Comparison of ENCODE assay signal across 12 cellular contexts in genomic region chr17:79220201-79220714, GRCh38.
A peak's percentile ranks its signal among the peaks of the same experiment; 100 is the strongest.
DNase-seq lines count a peak whose midpoint lies in the region; TF ChIP-seq lines count a peak whose summit lies in the region.
"Had no signal": no experiment of that assay in that cellular context is flagged by ENCODE, and none has a peak within 500 bp of the region (broad histone marks: within the 10 kb centered on the region; RNA-seq: fewer than 3 reads in every experiment).

No MANE protein-coding gene starts in this region.

- H3K9me3 Mint-ChIP-seq in activated naive CD4-positive, alpha-beta T cell treated with anti-CD3 and anti-CD28 coated beads for 36 hours = no peaks in the 10 kb centered on the region

- CTCF ChIA-PET in activated naive CD4-positive, alpha-beta T cell treated with anti-CD3 and anti-CD28 coated beads for 36 hours (lab: Charles Lee) = no interaction called here

- H3K27ac Mint-ChIP-seq in activated naive CD4-positive, alpha-beta T cell treated with anti-CD3 and anti-CD28 coated beads for 36 hours = no peak overlapping the region

- no peaks in the 10 kb centered on the region for H3K36me3 Mint-ChIP-seq in activated naive CD4-positive, alpha-beta T cell treated with anti-CD3 and anti-CD28 coated beads for 36 hours (ENCODE audit: low read depth)

- H3K9me3 ChIP-seq in WERI-Rb-1 (ENCODE audit: severe bottlenecking) (no peaks in the 10 kb centered on the region), iPS DF 6.9 (ENCODE audit: control insufficient read depth, insufficient read depth, low read length) (no peaks in the 10 kb centered on the region), smooth muscle cell (replicated peaks; ENCODE audit: low read depth) (no peaks in the 10 kb centered on the region), right atrium auricular region (no peaks in the 10 kb centered on the region)
- H3K9me3 ChIP-seq: esophagus squamous epithelium had no signal

- no peaks in the 10 kb centered on the region for H3K27me3 ChIP-seq in WERI-Rb-1 (ENCODE audit: insufficient read depth, low read depth, severe bottlenecking)
- H3K27me3 ChIP-seq in iPS DF 6.9 (ENCODE audit: control insufficient read depth, insufficient read depth, low read length) = no peaks in the 10 kb centered on the region
- peaks cover 58% of the 10 kb centered on the region for H3K27me3 ChIP-seq in smooth muscle cell (ENCODE audit: low read depth)
- H3K27me3 ChIP-seq in right atrium auricular region = peaks cover 0 to 10% of the 10 kb centered on the region in 2 donors

- H3K4me3 ChIP-seq in WERI-Rb-1 (ENCODE audit: low read depth, low read length) = no peak overlapping the region
- H3K4me3 ChIP-seq in iPS DF 6.9 (ENCODE audit: low read length) = peak overlapping the region; percentile 7; the same call in 1 of the 2 replicates
- peak overlapping the region; percentile 8 for H3K4me3 ChIP-seq in smooth muscle cell
- no peak overlapping the region for H3K4me3 ChIP-seq in right atrium auricular region
- H3K4me3 ChIP-seq: PC-9 had no signal

- no peak overlapping the region for H2AFZ ChIP-seq in smooth muscle cell (ENCODE audit: low read depth)
- H2AFZ ChIP-seq: PC-9 had no signal

- no peaks in the 10 kb centered on the region for H3F3A ChIP-seq in smooth muscle cell (ENCODE audit: low read depth)

- no peak overlapping the region for H3K9ac ChIP-seq in smooth muscle cell (ENCODE audit: low read depth)

- peak overlapping the region; percentile 57 for H3K4me3 Mint-ChIP-seq in activated naive CD4-positive, alpha-beta T cell treated with anti-CD3 and anti-CD28 coated beads for 36 hours

- H3K79me2 ChIP-seq in smooth muscle cell (ENCODE audit: low read depth) = no peaks in the 10 kb centered on the region

- H3K27ac ChIP-seq in WERI-Rb-1 (peak overlapping the region; percentile 25), iPS DF 6.9 (ENCODE audit: low read length) (no peak overlapping the region), smooth muscle cell (ENCODE audit: low read depth) (no peak overlapping the region), right atrium auricular region (no peak overlapping the region)
- H3K27ac ChIP-seq: esophagus squamous epithelium, PC-9 had no signal

- WGBS in iPS DF 6.9 (ENCODE audit: insufficient coverage, insufficient read length) = no CpG with 5 or more reads among the region's 23 CpGs
- WGBS in smooth muscle cell (ENCODE audit: low lambda C conversion rate) = 12% methylated on average over 23 of the region's 23 CpGs

- peaks cover 5% of the 10 kb centered on the region for H3K4me1 Mint-ChIP-seq in activated naive CD4-positive, alpha-beta T cell treated with anti-CD3 and anti-CD28 coated beads for 36 hours (ENCODE audit: low read depth)

- H3K4me1 ChIP-seq in iPS DF 6.9 (ENCODE audit: control insufficient read depth, insufficient read depth, low read length) (peaks cover 3% of the 10 kb centered on the region), smooth muscle cell (ENCODE audit: low read depth) (peaks cover 17% of the 10 kb centered on the region), right atrium auricular region (peaks cover 0 to 14% of the 10 kb centered on the region in 2 donors)

- no peak for DNase-seq in activated naive CD4-positive, alpha-beta T cell treated with anti-CD3 and anti-CD28 coated beads for 36 hours
- DNase-seq in activated naive CD4-positive, alpha-beta T cell (lab: John Stamatoyannopoulos, UW) = no peak
- DNase-seq in WERI-Rb-1 (no peak), iPS DF 6.9 (ENCODE audit: low read depth, low spot score) (no peak), smooth muscle cell (lab: John Stamatoyannopoulos, UW; ENCODE audit: unreplicated experiment) (no peak), NCI-H2107 treated with DMSO at 0.1 percent for 48 hours (lab: John Stamatoyannopoulos, UW; ENCODE audit: unreplicated experiment) (no peak), right atrium auricular region (ENCODE audit: low spot score) (no peak)
- DNase-seq in activated CD4-positive, alpha-beta T cell treated with anti-CD3 and anti-CD28 coated beads for 4 hours = no peak
- DNase-seq: central memory CD4-positive, alpha-beta T cell; esophagus squamous epithelium; NCI-H2081; PC-9 had no signal

- H3K36me3 ChIP-seq in WERI-Rb-1 (no peaks in the 10 kb centered on the region), iPS DF 6.9 (ENCODE audit: control insufficient read depth, insufficient read depth, low read length) (no peaks in the 10 kb centered on the region), smooth muscle cell (ENCODE audit: low read depth) (no peaks in the 10 kb centered on the region), right atrium auricular region (no peaks in the 10 kb centered on the region)
- H3K36me3 ChIP-seq: esophagus squamous epithelium had no signal

- peak overlapping the region; percentile 44 for H3K4me2 ChIP-seq in smooth muscle cell
- H3K4me2 ChIP-seq: PC-9 had no signal

- no peaks in the 10 kb centered on the region for H4K20me1 ChIP-seq in smooth muscle cell (ENCODE audit: low read depth)

- peaks cover 37% of the 10 kb centered on the region for H3K27me3 Mint-ChIP-seq in activated naive CD4-positive, alpha-beta T cell treated with anti-CD3 and anti-CD28 coated beads for 36 hours (ENCODE audit: low read depth)

- no peak for TF ChIP-seq CTCF in WERI-Rb-1 (IDR thresholded peaks at IDR 0.05; ENCODE audit: low read depth, low read length)
- no peak for TF ChIP-seq CTCF in smooth muscle cell (IDR thresholded peaks at IDR 0.05; ENCODE audit: borderline replicate concordance, insufficient read depth, poor library complexity, severe bottlenecking)
- TF ChIP-seq CTCF in right atrium auricular region (IDR thresholded peaks at IDR 0.05) = no peak

- intact Hi-C loops in activated naive CD4-positive, alpha-beta T cell treated with anti-CD3 and anti-CD28 coated beads for 36 hours (cut with micrococcal nuclease) = no loop called here

Comparison
In these comparisons a context has a peak if more than half of its experiments do, and no peak if none do; other contexts are left out.
1. H3K4me3 ChIP-seq: peak in iPS DF 6.9 (single experiment) and smooth muscle cell (single experiment); none in WERI-Rb-1 (single experiment) and right atrium auricular region (0 of 2).